26 cellular contexts compared by ENCODE assay signal in genomic region chr15:35470441-35470840, GRCh38.
"Had no signal": no experiment of that assay in that cellular context is flagged by ENCODE, and none has a peak within 500 bp of the region (broad histone marks: within the 10 kb centered on the region; RNA-seq: fewer than 3 reads in every experiment).

No MANE protein-coding gene starts in this region.

- H3K36me3 ChIP-seq: ascending aorta, cardiac muscle cell, SJCRH30 had no signal

- H3K9me3 ChIP-seq: ascending aorta, SJCRH30 had no signal

- H3K4me1 ChIP-seq: ascending aorta, SJCRH30 had no signal

- ATAC-seq: activated naive CD4-positive, alpha-beta T cell treated with anti-CD3 and anti-CD28 coated beads, Interleukin-2, amount 50 U/mL, for 72 hours; activated T-cell treated with anti-CD3 and anti-CD28 coated beads, Interleukin-2, amount 50 U/mL, for 4 hours; Panc1; WTC11 had no signal

- H3K4me3 ChIP-seq: ascending aorta, cardiac muscle cell, SJCRH30, SK-N-MC had no signal

- H3K27ac ChIP-seq: ascending aorta, cardiac muscle cell, SJCRH30, SK-N-MC had no signal

- H3K27me3 ChIP-seq: ascending aorta, cardiac muscle cell, SJCRH30 had no signal

- DNase-seq: activated CD4-positive, alpha-beta memory T cell treated with anti-CD3 and anti-CD28 coated beads for 36 hours; activated CD4-positive, alpha-beta T cell treated with anti-CD3 and anti-CD28 coated beads for 4 hours; activated CD4-positive, alpha-beta T cell treated with anti-CD3 and anti-CD28 coated beads, Interleukin-2, amount 50 U/mL, for 1 hour; activated CD4-positive, CD25-positive, alpha-beta regulatory T cell treated with anti-CD3 and anti-CD28 coated beads, Interleukin-2, amount 50 U/mL, for 72 hours; activated CD8-positive, alpha-beta memory T cell treated with anti-CD3 and anti-CD28 coated beads, Interleukin-2, amount 50 U/mL, for 4 hours; activated gamma-delta T cell treated with Interleukin-2 at 50 U/mL for 16 hours; activated naive CD4-positive, alpha-beta T cell treated with anti-CD3 and anti-CD28 coated beads for 36 hours; activated T-cell treated with anti-CD3 and anti-CD28 coated beads for 4 hours; activated T-cell treated with anti-CD3 and anti-CD28 coated beads, Interleukin-2, amount 50 U/mL, for 4 hours; amniotic stem cell; Karpas-422; KBM-7; NCI-H1105; NCI-H1417 treated with DMSO at 0.1 percent for 48 hours; NCI-H187 treated with DMSO at 0.1 percent for 48 hours; NCI-H2081; NCI-H345; NCI-H524 treated with DMSO at 0.1 percent for 48 hours; SHP77; SJCRH30 had no signal
